ENCODE assay signal across 8 cellular contexts in the genomic region with DNA sequence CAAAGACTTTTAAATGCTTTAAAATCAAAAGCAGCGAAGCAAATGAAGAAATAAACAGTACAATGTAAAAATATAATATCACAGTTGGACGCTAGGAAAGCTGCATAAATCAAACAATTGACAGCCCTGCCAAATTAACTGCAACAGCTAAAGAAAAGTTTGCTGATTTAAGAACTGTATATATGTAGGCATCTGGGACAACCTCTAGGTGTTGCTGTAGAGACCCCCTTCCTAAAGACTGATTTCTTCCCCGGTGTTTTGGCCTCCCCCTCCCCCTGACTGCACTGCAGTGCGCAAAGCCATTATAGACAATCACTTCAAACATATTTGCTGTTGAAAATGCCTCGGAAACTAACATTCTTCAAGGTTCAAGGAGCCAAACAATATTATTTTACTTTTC. TPM values are rescaled to one million over a fixed set of nuclear protein-coding genes. Genes with fewer than 3 reads are reported as not detected.
DNase-seq lines count a peak whose midpoint lies in the region; TF ChIP-seq lines count a peak whose summit lies in the region.

No MANE protein-coding gene starts in this region.

- H3K79me2 ChIP-seq in Loucy (ENCODE audit: insufficient read depth, low read length): no peaks in the 10 kb centered on the region

- H4K20me1 ChIP-seq in Loucy (ENCODE audit: insufficient read depth, low read length, poor library complexity, severe bottlenecking): no peaks in the 10 kb centered on the region

- H2AFZ ChIP-seq in Loucy (ENCODE audit: low read length): peak overlapping the region; percentile 99

- intact Hi-C loops in activated CD4-positive, alpha-beta memory T cell treated with anti-CD3 and anti-CD28 coated beads for 36 hours (cut with micrococcal nuclease): loop anchor here (5.0 kb wide), 2 partner anchors 221 to 1806 kb away; a partner anchor contains a TSS
- intact Hi-C loops in spleen (cut with DNase I; ENCODE audit: low total_unique reads): loop anchor here (5.0 kb wide), 1 partner anchor 146 kb away; no protein-coding TSS in a partner anchor

- H3K9ac ChIP-seq in Loucy (ENCODE audit: low read depth, low read length, poor library complexity, severe bottlenecking): peak overlapping the region; percentile 64

- POLR2A ChIA-PET in activated CD4-positive, alpha-beta memory T cell treated with anti-CD3 and anti-CD28 coated beads for 36 hours (lab: Charles Lee): interaction anchor here (0.9 kb wide), 1 partner anchor 57 kb away, joined by 3 read pairs; no protein-coding TSS in a partner anchor

- no peaks in the 10 kb centered on the region for H3K9me2 ChIP-seq in Loucy (replicated peaks; ENCODE audit: low read depth, low read length)

- DNase-seq in AG09309 (ENCODE audit: low read depth): no peak
- peak; percentile 31 for DNase-seq in activated CD4-positive, alpha-beta memory T cell treated with anti-CD3 and anti-CD28 coated beads for 36 hours
- DNase-seq in glutamatergic neuron: peak; percentile 42
- no peak for DNase-seq in spleen
- DNase-seq in Peyer's patch: no peak
- DNase-seq in mesenteric fat pad (ENCODE audit: low spot score): no peak

- WGBS in spleen, 5 donors: 3 to 13% (median 5%) methylated on average over 5 of the region's 5 CpGs

- peaks cover 38% of the 10 kb centered on the region for H3K27me3 Mint-ChIP-seq in activated CD4-positive, alpha-beta memory T cell treated with anti-CD3 and anti-CD28 coated beads for 36 hours
- peaks cover 5% of the 10 kb centered on the region for H3K27me3 Mint-ChIP-seq in glutamatergic neuron (ENCODE audit: unreplicated experiment)

- CTCF ChIA-PET in activated CD4-positive, alpha-beta memory T cell treated with anti-CD3 and anti-CD28 coated beads for 36 hours (lab: Charles Lee): interaction anchor here (0.6 to 1.9 kb wide), 17 partner anchors 9 to 1807 kb away, joined by 3 to 12 read pairs (median 5); a partner anchor contains a TSS

- H3K4me1 Mint-ChIP-seq in activated CD4-positive, alpha-beta memory T cell treated with anti-CD3 and anti-CD28 coated beads for 36 hours (ENCODE audit: low read depth): peaks cover 15% of the 10 kb centered on the region
- H3K4me1 Mint-ChIP-seq in glutamatergic neuron (ENCODE audit: low read depth, unreplicated experiment): peaks cover 19% of the 10 kb centered on the region

- H3F3A ChIP-seq in Loucy (ENCODE audit: low read depth): peaks cover 3% of the 10 kb centered on the region; the same call in 1 of the 2 replicates

- H3K36me3 ChIP-seq in Loucy (ENCODE audit: insufficient read depth, low read length): no peaks in the 10 kb centered on the region
- no peaks in the 10 kb centered on the region for H3K36me3 ChIP-seq in spleen
- no peaks in the 10 kb centered on the region for H3K36me3 ChIP-seq in Peyer's patch

- TF ChIP-seq POLR2A in spleen (IDR thresholded peaks at IDR 0.05): no peak
- no peak for TF ChIP-seq POLR2A in Peyer's patch (IDR thresholded peaks at IDR 0.05)

- H3K4me1 ChIP-seq in Loucy (ENCODE audit: insufficient read depth, low read length, poor library complexity, severe bottlenecking) (peaks cover 31% of the 10 kb centered on the region), spleen (peaks cover 5 to 22% (median 20%) of the 10 kb centered on the region in 6 donors), Peyer's patch (peaks cover 0 to 22% (median 4%) of the 10 kb centered on the region in 4 donors)

- H3K27ac Mint-ChIP-seq in activated CD4-positive, alpha-beta memory T cell treated with anti-CD3 and anti-CD28 coated beads for 36 hours: no peak overlapping the region
- peak overlapping the region; percentile 91 for H3K27ac Mint-ChIP-seq in glutamatergic neuron (ENCODE audit: unreplicated experiment)

- H3K9me3 Mint-ChIP-seq in activated CD4-positive, alpha-beta memory T cell treated with anti-CD3 and anti-CD28 coated beads for 36 hours: no peaks in the 10 kb centered on the region
- peaks cover 3% of the 10 kb centered on the region for H3K9me3 Mint-ChIP-seq in glutamatergic neuron (ENCODE audit: unreplicated experiment)

- TF ChIP-seq CTCF in AG09309 (IDR thresholded peaks at IDR 0.05; ENCODE audit: control insufficient read depth, insufficient read depth, low read depth, low read length, missing control alignments) (peak; percentile 47), GM12874 (IDR thresholded peaks at IDR 0.05; ENCODE audit: insufficient read depth, low read depth, low read length) (peak; percentile 35), Loucy (conservative IDR thresholded peaks at IDR 0.05; ENCODE audit: low read length) (peak; percentile 73), glutamatergic neuron (IDR thresholded peaks at IDR 0.05; ENCODE audit: partially characterized antibody, unreplicated experiment) (peak; percentile 41), spleen (IDR thresholded peaks at IDR 0.05 in 8 of 11, conservative IDR thresholded peaks at IDR 0.05 in 3 of 11) (no peak), Peyer's patch (IDR thresholded peaks at IDR 0.05) (no peak)

- H3K36me3 Mint-ChIP-seq in activated CD4-positive, alpha-beta memory T cell treated with anti-CD3 and anti-CD28 coated beads for 36 hours: no peaks in the 10 kb centered on the region
- no peaks in the 10 kb centered on the region for H3K36me3 Mint-ChIP-seq in glutamatergic neuron (ENCODE audit: unreplicated experiment)

- no peaks in the 10 kb centered on the region for H3K9me3 ChIP-seq in Loucy (ENCODE audit: insufficient read depth, low read depth, low read length)
- no peaks in the 10 kb centered on the region for H3K9me3 ChIP-seq in spleen
- no peaks in the 10 kb centered on the region for H3K9me3 ChIP-seq in Peyer's patch

- H3K4me3 ChIP-seq in AG09309 (ENCODE audit: control insufficient read depth, low read depth, low read length) (peak overlapping the region; percentile 80), Loucy (ENCODE audit: low read length, poor library complexity, severe bottlenecking) (peak overlapping the region; percentile 91), spleen (peak overlapping the region in 6 of 8 donors; percentile 45 to 76 (median 50)), Peyer's patch (peak overlapping the region in 2 of 4 donors; percentile 36 to 56)

- peak overlapping the region; percentile 98 for H3K4me2 ChIP-seq in Loucy (ENCODE audit: low read depth, low read length, poor library complexity, severe bottlenecking)

- H3K27ac ChIP-seq in spleen: no peak overlapping the region
- H3K27ac ChIP-seq in Peyer's patch: no peak overlapping the region

- H3K27me3 ChIP-seq in Loucy (ENCODE audit: insufficient read depth, low read length, poor library complexity, severe bottlenecking) (no peaks in the 10 kb centered on the region), spleen (replicated peaks in 1 of 7) (peaks cover 0 to 79% (median 46%) of the 10 kb centered on the region in 7 donors), Peyer's patch (no peaks in the 10 kb centered on the region)

- H3K4me3 Mint-ChIP-seq in activated CD4-positive, alpha-beta memory T cell treated with anti-CD3 and anti-CD28 coated beads for 36 hours: peak overlapping the region; percentile 79
- H3K4me3 Mint-ChIP-seq in glutamatergic neuron (ENCODE audit: unreplicated experiment): peak overlapping the region; percentile 97

RNA-seq across cellular contexts. Expression of a gene that starts 1.1 kb away (rescaled TPM):
- 1 to 10 TPM; 1.3 to 1.6 TPM for total RNA-seq in activated CD4-positive, alpha-beta memory T cell treated with anti-CD3 and anti-CD28 coated beads for 36 hours
- total RNA-seq in glutamatergic neuron (ENCODE audit: unreplicated experiment): 37.2 TPM
- under 1 TPM; 0.17 to 0.77 (median 0.24) TPM for total RNA-seq in spleen
- polyA plus RNA-seq in spleen: under 1 TPM; 0.17 to 0.38 (median 0.26) TPM
- total RNA-seq in Peyer's patch: 1 to 10 TPM in 1 of 4 donors, under 1 TPM in 2, not detected in 1; 0.67 to 1.1 (median 0.85) TPM
- total RNA-seq in mesenteric fat pad: 0.58 TPM

RNA-seq across cellular contexts. Expression of a gene that starts 58.2 kb away (rescaled TPM):
- total RNA-seq in activated CD4-positive, alpha-beta memory T cell treated with anti-CD3 and anti-CD28 coated beads for 36 hours: 10 to 100 TPM; 37.2 to 39.4 TPM
- total RNA-seq in glutamatergic neuron (ENCODE audit: unreplicated experiment): 6.3 TPM
- total RNA-seq in spleen: 1 to 10 TPM; 1.5 to 5.9 (median 2.6) TPM
- 1 to 10 TPM in 2 of 3 donors, under 1 TPM in 1; 0.74 to 2.8 (median 1.2) TPM for polyA plus RNA-seq in spleen
- 1 to 10 TPM in 3 of 4 donors, under 1 TPM in 1; 0.94 to 5.9 (median 4.1) TPM for total RNA-seq in Peyer's patch
- 0.58 TPM for total RNA-seq in mesenteric fat pad

Comparison
In these comparisons a context has a peak if more than half of its experiments do, and no peak if none do; other contexts are left out.
1. DNase-seq: peak in activated CD4-positive, alpha-beta memory T cell treated with anti-CD3 and anti-CD28 coated beads for 36 hours (single experiment) and glutamatergic neuron (single experiment); none in AG09309 (single experiment), spleen (single experiment), Peyer's patch (0 of 3) and mesenteric fat pad (single experiment).
2. CTCF ChIP-seq: peak in AG09309 (single experiment), GM12874 (single experiment), Loucy (single experiment) and glutamatergic neuron (single experiment); none in spleen (0 of 11) and Peyer's patch (0 of 6).
3. RNA of a gene that starts 1.1 kb away (total RNA-seq): 37.2 TPM in glutamatergic neuron (single experiment); 1.3 to 1.6 TPM in activated CD4-positive, alpha-beta memory T cell treated with anti-CD3 and anti-CD28 coated beads for 36 hours, 0.67 to 1.1 TPM in Peyer's patch, 0.58 TPM in mesenteric fat pad (single experiment) and 0.17 to 0.77 TPM in spleen; every median in the first group is over 10 times any median in the second.